Comparison of ENCODE assay signal across 1 cellular context in the genomic region with DNA sequence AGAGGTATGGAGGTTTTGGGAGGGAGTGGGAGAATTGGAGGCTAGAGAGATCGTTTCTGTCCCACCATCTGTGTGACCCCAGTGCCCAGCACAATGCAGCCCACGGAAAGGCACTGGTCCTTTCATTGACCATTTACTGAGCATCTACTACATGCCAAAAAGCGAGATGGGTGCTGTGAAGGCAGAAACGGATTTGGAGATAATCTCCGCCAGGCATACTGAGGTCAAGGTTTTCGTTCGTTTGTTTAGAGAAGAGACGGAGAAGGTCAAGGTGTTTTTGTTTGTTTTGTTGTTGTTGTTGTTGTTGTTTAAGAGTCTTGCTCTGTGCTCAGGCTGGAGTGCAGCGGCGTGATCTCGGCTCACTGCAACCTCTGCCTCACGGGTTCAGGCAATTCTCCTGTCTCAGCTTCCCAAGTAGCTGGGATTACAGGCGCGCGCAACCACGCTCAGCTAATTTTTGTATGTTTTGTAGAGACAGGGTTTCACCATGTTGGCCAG.
TF ChIP-seq lines count a peak whose summit lies in the region.

No MANE protein-coding gene starts in this region.

TF ChIP-seq in HepG2, 621 proteins besides CTCF, POLR2A, EP300 and RAD21:
- TF ChIP-seq MLLT10 (CRISPR knock-in tag; IDR thresholded peaks at IDR 0.05): no peak
- peak; percentile 27; the same call in 1 of the 2 replicates for TF ChIP-seq CCDC6 (CRISPR knock-in tag; IDR thresholded peaks at IDR 0.05)
- peak; percentile 30; the same call in 1 of the 2 replicates for TF ChIP-seq CHD4 (IDR thresholded peaks at IDR 0.05; ENCODE audit: borderline replicate concordance, low read length)
- TF ChIP-seq CBX2 (IDR thresholded peaks at IDR 0.05; ENCODE audit: low read depth, low read length): no peak
- TF ChIP-seq CBX2 (CRISPR knock-in tag; IDR thresholded peaks at IDR 0.05; ENCODE audit: low read depth): no peak
- no peak for TF ChIP-seq TMF1 (CRISPR knock-in tag; IDR thresholded peaks at IDR 0.05; ENCODE audit: low read depth)
- TF ChIP-seq ZNF598 (CRISPR knock-in tag; IDR thresholded peaks at IDR 0.05; ENCODE audit: borderline replicate concordance): peak; percentile 8; the same call in 1 of the 2 replicates
- TF ChIP-seq NFKB2 (CRISPR knock-in tag; IDR thresholded peaks at IDR 0.05; ENCODE audit: borderline replicate concordance): 0 out of 2 replicates have a peak, but pooled peaks have one; percentile 1
- TF ChIP-seq SKIL (CRISPR knock-in tag; IDR thresholded peaks at IDR 0.05; ENCODE audit: borderline replicate concordance): no peak
- TF ChIP-seq ZNF891 (CRISPR knock-in tag; IDR thresholded peaks at IDR 0.05): 0 out of 2 replicates have a peak, but pooled peaks have one; percentile 16
- TF ChIP-seq, protein P1, sequence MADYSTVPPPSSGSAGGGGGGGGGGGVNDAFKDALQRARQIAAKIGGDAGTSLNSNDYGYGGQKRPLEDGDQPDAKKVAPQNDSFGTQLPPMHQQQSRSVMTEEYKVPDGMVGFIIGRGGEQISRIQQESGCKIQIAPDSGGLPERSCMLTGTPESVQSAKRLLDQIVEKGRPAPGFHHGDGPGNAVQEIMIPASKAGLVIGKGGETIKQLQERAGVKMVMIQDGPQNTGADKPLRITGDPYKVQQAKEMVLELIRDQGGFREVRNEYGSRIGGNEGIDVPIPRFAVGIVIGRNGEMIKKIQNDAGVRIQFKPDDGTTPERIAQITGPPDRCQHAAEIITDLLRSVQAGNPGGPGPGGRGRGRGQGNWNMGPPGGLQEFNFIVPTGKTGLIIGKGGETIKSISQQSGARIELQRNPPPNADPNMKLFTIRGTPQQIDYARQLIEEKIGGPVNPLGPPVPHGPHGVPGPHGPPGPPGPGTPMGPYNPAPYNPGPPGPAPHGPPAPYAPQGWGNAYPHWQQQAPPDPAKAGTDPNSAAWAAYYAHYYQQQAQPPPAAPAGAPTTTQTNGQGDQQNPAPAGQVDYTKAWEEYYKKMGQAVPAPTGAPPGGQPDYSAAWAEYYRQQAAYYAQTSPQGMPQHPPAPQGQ (CRISPR knock-in tag; IDR thresholded peaks at IDR 0.05; ENCODE audit: borderline replicate concordance): 0 out of 2 replicates have a peak, but pooled peaks have one; percentile 47
- TF ChIP-seq, protein P2, sequence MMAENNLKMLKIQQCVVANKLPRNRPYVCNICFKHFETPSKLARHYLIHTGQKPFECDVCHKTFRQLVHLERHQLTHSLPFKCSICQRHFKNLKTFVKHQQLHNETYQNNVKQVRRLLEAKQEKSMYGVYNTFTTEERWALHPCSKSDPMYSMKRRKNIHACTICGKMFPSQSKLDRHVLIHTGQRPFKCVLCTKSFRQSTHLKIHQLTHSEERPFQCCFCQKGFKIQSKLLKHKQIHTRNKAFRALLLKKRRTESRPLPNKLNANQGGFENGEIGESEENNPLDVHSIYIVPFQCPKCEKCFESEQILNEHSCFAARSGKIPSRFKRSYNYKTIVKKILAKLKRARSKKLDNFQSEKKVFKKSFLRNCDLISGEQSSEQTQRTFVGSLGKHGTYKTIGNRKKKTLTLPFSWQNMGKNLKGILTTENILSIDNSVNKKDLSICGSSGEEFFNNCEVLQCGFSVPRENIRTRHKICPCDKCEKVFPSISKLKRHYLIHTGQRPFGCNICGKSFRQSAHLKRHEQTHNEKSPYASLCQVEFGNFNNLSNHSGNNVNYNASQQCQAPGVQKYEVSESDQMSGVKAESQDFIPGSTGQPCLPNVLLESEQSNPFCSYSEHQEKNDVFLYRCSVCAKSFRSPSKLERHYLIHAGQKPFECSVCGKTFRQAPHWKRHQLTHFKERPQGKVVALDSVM (CRISPR knock-in tag; IDR thresholded peaks at IDR 0.05): no peak
- TF ChIP-seq NCOA1 (CRISPR knock-in tag; IDR thresholded peaks at IDR 0.05): 0 out of 2 replicates have a peak, but pooled peaks have one; percentile 9
- no peak for TF ChIP-seq EEA1 (CRISPR knock-in tag; IDR thresholded peaks at IDR 0.05; ENCODE audit: borderline replicate concordance)
- TF ChIP-seq IKZF1 (IDR thresholded peaks at IDR 0.05): no peak
- TF ChIP-seq, protein P3, sequence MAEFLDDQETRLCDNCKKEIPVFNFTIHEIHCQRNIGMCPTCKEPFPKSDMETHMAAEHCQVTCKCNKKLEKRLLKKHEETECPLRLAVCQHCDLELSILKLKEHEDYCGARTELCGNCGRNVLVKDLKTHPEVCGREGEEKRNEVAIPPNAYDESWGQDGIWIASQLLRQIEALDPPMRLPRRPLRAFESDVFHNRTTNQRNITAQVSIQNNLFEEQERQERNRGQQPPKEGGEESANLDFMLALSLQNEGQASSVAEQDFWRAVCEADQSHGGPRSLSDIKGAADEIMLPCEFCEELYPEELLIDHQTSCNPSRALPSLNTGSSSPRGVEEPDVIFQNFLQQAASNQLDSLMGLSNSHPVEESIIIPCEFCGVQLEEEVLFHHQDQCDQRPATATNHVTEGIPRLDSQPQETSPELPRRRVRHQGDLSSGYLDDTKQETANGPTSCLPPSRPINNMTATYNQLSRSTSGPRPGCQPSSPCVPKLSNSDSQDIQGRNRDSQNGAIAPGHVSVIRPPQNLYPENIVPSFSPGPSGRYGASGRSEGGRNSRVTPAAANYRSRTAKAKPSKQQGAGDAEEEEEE (CRISPR knock-in tag; IDR thresholded peaks at IDR 0.05; ENCODE audit: borderline replicate concordance): no peak
- TF ChIP-seq ZMYM3 (CRISPR knock-in tag; IDR thresholded peaks at IDR 0.05): peak; percentile 21
- TF ChIP-seq ZBTB25 (CRISPR knock-in tag; IDR thresholded peaks at IDR 0.05): no peak
- TF ChIP-seq FOXO4 (CRISPR knock-in tag; conservative IDR thresholded peaks at IDR 0.05): 0 out of 2 replicates have a peak, but pooled peaks have one; percentile 50
